ENCODE assay signal across 11 cellular contexts in the genomic region with DNA sequence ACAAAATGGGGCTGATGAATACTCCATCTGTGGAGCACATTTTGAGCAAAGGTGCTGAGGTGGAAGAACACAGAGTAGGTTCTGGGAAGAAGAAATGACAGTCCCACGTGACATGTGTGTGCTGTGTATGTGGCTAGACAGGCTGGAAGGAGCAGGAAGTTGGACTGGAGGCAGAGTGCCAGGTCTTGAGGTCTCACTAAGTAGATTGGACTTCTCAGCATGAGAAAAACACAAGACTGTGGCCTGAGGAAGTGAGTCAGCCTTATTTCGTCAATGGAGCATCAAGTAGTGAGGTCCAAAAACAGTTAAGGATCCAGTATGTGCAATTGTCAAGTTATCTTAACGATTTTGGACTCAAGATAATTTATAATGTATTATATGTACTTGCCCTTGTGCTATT.
DNase-seq lines count a peak whose midpoint lies in the region; ATAC-seq, FAIRE-seq and TF ChIP-seq lines count a peak whose summit lies in the region.
"Had no signal": no experiment of that assay in that cellular context is flagged by ENCODE, and none has a peak within 500 bp of the region (broad histone marks: within the 10 kb centered on the region; RNA-seq: fewer than 3 reads in every experiment).

No MANE protein-coding gene starts in this region.

- WGBS in A549 (ENCODE audit: missing lambda C conversion rate) = 11% methylated on average over 3 of the region's 3 CpGs
- 29% methylated on average over 3 of the region's 3 CpGs for WGBS in mammary epithelial cell (ENCODE audit: low coverage, missing lambda C conversion rate)

- TF ChIP-seq EP300 in A549 (IDR thresholded peaks at IDR 0.05) = no peak

- CTCF ChIA-PET in A549 (lab: Yijun Ruan, JAX) = interaction anchor here (0.7 to 0.9 kb wide), 2 partner anchors 13 to 128 kb away, joined by 3 read pairs; no protein-coding TSS in a partner anchor
- CTCF ChIA-PET in mammary epithelial cell (lab: Charles Lee; ENCODE audit: low non-redundant PET) = no interaction called here

- dilution Hi-C loops in mammary epithelial cell (cut with HindIII; ENCODE audit: low sequenced_read_pairs) = no loop called here

- H3K4me1 ChIP-seq in A549 (no peaks in the 10 kb centered on the region), mammary epithelial cell (ENCODE audit: insufficient read depth, low read length) (peaks cover 6% of the 10 kb centered on the region), Peyer's patch (no peaks in the 10 kb centered on the region)
- H3K4me1 ChIP-seq: SJSA1 had no signal

- peaks cover 4% of the 10 kb centered on the region for H3K27me3 ChIP-seq in mammary epithelial cell (ENCODE audit: insufficient read depth, low read length)
- H3K27me3 ChIP-seq in Peyer's patch = no peaks in the 10 kb centered on the region
- H3K27me3 ChIP-seq: BLaER1 treated with 17β-estradiol and CSF1 and Interleukin-3, amounts not matched to agents 10 nM and 100 nM; SJSA1 had no signal

- no peak for TF ChIP-seq POLR2A in A549 (IDR thresholded peaks at IDR 0.05; ENCODE audit: low read length)
- no peak for TF ChIP-seq POLR2A in Peyer's patch (IDR thresholded peaks at IDR 0.05)

- H3K9ac ChIP-seq in mammary epithelial cell (ENCODE audit: insufficient read depth, low read length) = no peak overlapping the region
- H3K9ac ChIP-seq: BLaER1 treated with 17β-estradiol and CSF1 and Interleukin-3, amounts not matched to agents 10 nM and 100 nM had no signal

- H3K27ac ChIP-seq in A549 (no peak overlapping the region), mammary epithelial cell (ENCODE audit: insufficient read depth, low read depth, low read length) (no peak overlapping the region), Peyer's patch (no peak overlapping the region)
- H3K27ac ChIP-seq: SJSA1 had no signal

- in situ Hi-C loops in KBM-7 (cut with MboI; ENCODE audit: low pct_unique_long_range_greater_than_20kb, low sequenced_read_pairs) = loop anchor here (25.0 kb wide), 1 partner anchor 107 kb away; no protein-coding TSS in a partner anchor
- in situ Hi-C loops in mammary epithelial cell (cut with MboI; ENCODE audit: low sequenced_read_pairs in 2 of 2) = no loop called here

- H3K36me3 ChIP-seq in mammary epithelial cell (ENCODE audit: insufficient read depth, low read length) = no peaks in the 10 kb centered on the region
- H3K36me3 ChIP-seq in Peyer's patch = no peaks in the 10 kb centered on the region
- H3K36me3 ChIP-seq: BLaER1 treated with 17β-estradiol and CSF1 and Interleukin-3, amounts not matched to agents 10 nM and 100 nM; SJSA1 had no signal

- BruUV-seq in mammary epithelial cell (replicated peaks; lab: Mats Ljungman, UMichigan) = no TSS peak

- H4K20me1 ChIP-seq in mammary epithelial cell (ENCODE audit: insufficient read depth, low read length) = no peaks in the 10 kb centered on the region
- H4K20me1 ChIP-seq: BLaER1 treated with 17β-estradiol and CSF1 and Interleukin-3, amounts not matched to agents 10 nM and 100 nM had no signal

- no peak for FAIRE-seq in A549 (lab: Jason Lieb, UNC)

- TF ChIP-seq RAD21 in A549 (conservative IDR thresholded peaks at IDR 0.05 in 1 of 2, IDR thresholded peaks at IDR 0.05 in 1 of 2) = no peak

- TF ChIP-seq CTCF in A549 (IDR thresholded peaks at IDR 0.05) (no peak), mammary epithelial cell (conservative IDR thresholded peaks at IDR 0.05 in 1 of 2, IDR thresholded peaks at IDR 0.05 in 1 of 2; ENCODE audit: extremely low read depth in 1 of 2, insufficient read depth in 1 of 2, low read depth in 1 of 2, low read length in 2 of 2) (no peak), Peyer's patch (IDR thresholded peaks at IDR 0.05) (no peak)

- ATAC-seq in A549 = no peak
- ATAC-seq in GM18511 (IDR thresholded peaks at IDR 0.05; ENCODE audit: unreplicated experiment) = no peak
- ATAC-seq: activated T-cell treated with anti-CD3 and anti-CD28 coated beads, Interleukin-2, amount 50 U/mL, for 4 hours had no signal

- no peak overlapping the region for H3K4me2 ChIP-seq in A549
- H3K4me2 ChIP-seq in mammary epithelial cell (ENCODE audit: insufficient read depth, low read depth, low read length) = no peak overlapping the region

- H3K4me3 ChIP-seq in A549 (no peak overlapping the region), mammary epithelial cell (replicated peaks in 1 of 3; ENCODE audit: insufficient read depth in 1 of 3, low read depth in 2 of 3, low read length in 3 of 3) (no peak overlapping the region), Peyer's patch (no peak overlapping the region)
- H3K4me3 ChIP-seq: BLaER1 treated with 17β-estradiol and CSF1 and Interleukin-3, amounts not matched to agents 10 nM and 100 nM; SJSA1 had no signal

- POLR2A ChIA-PET in A549 (lab: Yijun Ruan, JAX) = no interaction called here

- no peaks in the 10 kb centered on the region for H3K79me2 ChIP-seq in mammary epithelial cell (ENCODE audit: insufficient read depth, low read length)

- H2AFZ ChIP-seq in mammary epithelial cell (ENCODE audit: low read depth, low read length) = peak overlapping the region; percentile 61

- DNase-seq in A549 (ENCODE audit: low read depth in 1 of 2, low spot score in 1 of 2) (peak in 1 of 2 experiments; percentile 20), KBM-7 (peak; percentile 3), mammary epithelial cell (peak; percentile 75), islet precursor cell (peak; percentile 85), COR-L47 (lab: John Stamatoyannopoulos, UW) (no peak), Peyer's patch (no peak)
- DNase-seq in activated CD4-positive, alpha-beta T cell treated with anti-CD3 and anti-CD28 coated beads for 4 hours = no peak
- DNase-seq: activated T-cell treated with anti-CD3 and anti-CD28 coated beads, Interleukin-2, amount 50 U/mL, for 4 hours had no signal

- H3K9me3 ChIP-seq in A549 = no peaks in the 10 kb centered on the region
- H3K9me3 ChIP-seq in mammary epithelial cell (replicated peaks; ENCODE audit: insufficient read depth, low read length) = no peaks in the 10 kb centered on the region
- H3K9me3 ChIP-seq in Peyer's patch = no peaks in the 10 kb centered on the region

- intact Hi-C loops in mammary epithelial cell (cut with micrococcal nuclease) = no loop called here

TF ChIP-seq in A549, 52 proteins besides CTCF, POLR2A, EP300 and RAD21:
- TF ChIP-seq, protein P1, sequence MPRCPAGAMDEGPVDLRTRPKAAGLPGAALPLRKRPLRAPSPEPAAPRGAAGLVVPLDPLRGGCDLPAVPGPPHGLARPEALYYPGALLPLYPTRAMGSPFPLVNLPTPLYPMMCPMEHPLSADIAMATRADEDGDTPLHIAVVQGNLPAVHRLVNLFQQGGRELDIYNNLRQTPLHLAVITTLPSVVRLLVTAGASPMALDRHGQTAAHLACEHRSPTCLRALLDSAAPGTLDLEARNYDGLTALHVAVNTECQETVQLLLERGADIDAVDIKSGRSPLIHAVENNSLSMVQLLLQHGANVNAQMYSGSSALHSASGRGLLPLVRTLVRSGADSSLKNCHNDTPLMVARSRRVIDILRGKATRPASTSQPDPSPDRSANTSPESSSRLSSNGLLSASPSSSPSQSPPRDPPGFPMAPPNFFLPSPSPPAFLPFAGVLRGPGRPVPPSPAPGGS (IDR thresholded peaks at IDR 0.05) = no peak
- TF ChIP-seq JUNB (IDR thresholded peaks at IDR 0.05) = no peak
- TF ChIP-seq, protein P2, sequence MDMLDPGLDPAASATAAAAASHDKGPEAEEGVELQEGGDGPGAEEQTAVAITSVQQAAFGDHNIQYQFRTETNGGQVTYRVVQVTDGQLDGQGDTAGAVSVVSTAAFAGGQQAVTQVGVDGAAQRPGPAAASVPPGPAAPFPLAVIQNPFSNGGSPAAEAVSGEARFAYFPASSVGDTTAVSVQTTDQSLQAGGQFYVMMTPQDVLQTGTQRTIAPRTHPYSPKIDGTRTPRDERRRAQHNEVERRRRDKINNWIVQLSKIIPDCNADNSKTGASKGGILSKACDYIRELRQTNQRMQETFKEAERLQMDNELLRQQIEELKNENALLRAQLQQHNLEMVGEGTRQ (IDR thresholded peaks at IDR 0.05) = peak; percentile 25; the same call in 1 of the 2 replicates

Comparison
In these comparisons a context has a peak if more than half of its experiments do, and no peak if none do; other contexts are left out.
1. DNase-seq: peak in KBM-7 (single experiment), mammary epithelial cell (single experiment) and islet precursor cell (single experiment); none in activated CD4-positive, alpha-beta T cell treated with anti-CD3 and anti-CD28 coated beads for 4 hours (0 of 2), COR-L47 (single experiment) and Peyer's patch (0 of 3).